ENCODE assay signal across 8 cellular contexts in genomic region chr10:77251297-77252013, GRCh38.
DNase-seq lines count a peak whose midpoint lies in the region; ATAC-seq and TF ChIP-seq lines count a peak whose summit lies in the region.

No MANE protein-coding gene starts in this region.

- H3K14ac ChIP-seq in neuronal stem cell (ENCODE audit: low read length) = no peak overlapping the region

- H3K4me3 ChIP-seq in cardiac fibroblast (replicated peaks in 1 of 2; ENCODE audit: low read depth in 2 of 2, low read length in 2 of 2) = no peak overlapping the region
- H3K4me3 ChIP-seq in neuronal stem cell (ENCODE audit: low read length in 2 of 2) = no peak overlapping the region

- no peak overlapping the region for H3K4me2 ChIP-seq in neuronal stem cell (ENCODE audit: insufficient read depth, low read length, poor library complexity, severe bottlenecking)

- no peak for ATAC-seq in GM18858 (IDR thresholded peaks at IDR 0.05; ENCODE audit: unreplicated experiment)

- no CpG with 5 or more reads among the region's 6 CpGs for WGBS in neuronal stem cell (ENCODE audit: extremely low coverage in 2 of 2, insufficient read length in 2 of 2, insufficient replicate concordance in 1 of 2), 2 donors

- H3K27me3 ChIP-seq in neuronal stem cell (ENCODE audit: control insufficient read depth in 3 of 3, insufficient read depth in 3 of 3, low read depth in 1 of 3, low read length in 3 of 3) = no peaks in the 10 kb centered on the region

- H2BK5ac ChIP-seq in neuronal stem cell (ENCODE audit: low read length) = no peak overlapping the region

- no peak overlapping the region for H2AFZ ChIP-seq in neuronal stem cell (ENCODE audit: low read length)

- H2BK15ac ChIP-seq in neuronal stem cell (ENCODE audit: low read length) = no peak overlapping the region

- no peak overlapping the region for H2AK5ac ChIP-seq in neuronal stem cell (ENCODE audit: low read depth, low read length)

- no peak overlapping the region for H3K4ac ChIP-seq in neuronal stem cell (ENCODE audit: low read length)

- H3K79me1 ChIP-seq in neuronal stem cell (ENCODE audit: low read depth, low read length) = no peaks in the 10 kb centered on the region

- H2BK120ac ChIP-seq in neuronal stem cell (ENCODE audit: low read depth, low read length) = no peak overlapping the region

- no peak overlapping the region for H3K27ac ChIP-seq in neuronal stem cell (replicated peaks; ENCODE audit: low read length)

- no peak overlapping the region for H2BK12ac ChIP-seq in neuronal stem cell (ENCODE audit: low read length)

- peaks cover 0 to 22% of the 10 kb centered on the region in 2 donors for H3K4me1 ChIP-seq in neuronal stem cell (ENCODE audit: control insufficient read depth in 2 of 2, insufficient read depth in 1 of 2, low read depth in 1 of 2, low read length in 2 of 2)

- no peak overlapping the region for H4K8ac ChIP-seq in neuronal stem cell (ENCODE audit: low read depth, low read length)

- DNase-seq in activated CD8-positive, alpha-beta memory T cell treated with anti-CD3 and anti-CD28 coated beads, Interleukin-2, amount 50 U/mL, for 4 hours = peak; percentile 17
- DNase-seq in activated CD8-positive, alpha-beta memory T cell treated with anti-CD3 and anti-CD28 coated beads, Interleukin-2, amount 50 U/mL, for 48 hours = no peak
- peak; percentile 13 for DNase-seq in MV-4-11 (lab: John Stamatoyannopoulos, UW)
- peak in 1 of 2 donors; percentile 64 for DNase-seq in cardiac fibroblast (ENCODE audit: low read depth in 2 of 2)
- DNase-seq in neuronal stem cell (ENCODE audit: low spot score) = peak; percentile 26
- no peak for DNase-seq in anterior cingulate cortex (lab: John Stamatoyannopoulos, UW)
- no peak for DNase-seq in DMS114 treated with DMSO at 0.1 percent for 48 hours (lab: John Stamatoyannopoulos, UW; ENCODE audit: unreplicated experiment)

- no peak overlapping the region for H3K9ac ChIP-seq in neuronal stem cell (ENCODE audit: low read depth, low read length, poor library complexity)

- H4K91ac ChIP-seq in neuronal stem cell (ENCODE audit: low read depth, low read length, poor library complexity) = no peak overlapping the region

- H3K36me3 ChIP-seq in neuronal stem cell (replicated peaks in 1 of 2; ENCODE audit: control insufficient read depth in 2 of 2, insufficient read depth in 2 of 2, low read length in 2 of 2) = no peaks in the 10 kb centered on the region

- H3K23ac ChIP-seq in neuronal stem cell (ENCODE audit: low read depth, low read length, poor library complexity) = no peak overlapping the region

- no peak overlapping the region for H3K18ac ChIP-seq in neuronal stem cell (ENCODE audit: low read length)

- TF ChIP-seq CTCF in cardiac fibroblast (IDR thresholded peaks at IDR 0.05; ENCODE audit: low read depth, low read length) = peak; percentile 76

- no peaks in the 10 kb centered on the region for H3K9me3 ChIP-seq in neuronal stem cell (replicated peaks in 1 of 2; ENCODE audit: control insufficient read depth in 2 of 2, insufficient read depth in 1 of 2, low read depth in 1 of 2, low read length in 2 of 2)

Comparison
In these comparisons a context has a peak if more than half of its experiments do, and no peak if none do; other contexts are left out.
1. DNase-seq: peak in activated CD8-positive, alpha-beta memory T cell treated with anti-CD3 and anti-CD28 coated beads, Interleukin-2, amount 50 U/mL, for 4 hours (single experiment), MV-4-11 (single experiment) and neuronal stem cell (single experiment); none in activated CD8-positive, alpha-beta memory T cell treated with anti-CD3 and anti-CD28 coated beads, Interleukin-2, amount 50 U/mL, for 48 hours (single experiment), anterior cingulate cortex (0 of 58) and DMS114 treated with DMSO at 0.1 percent for 48 hours (single experiment).